Comparison of ENCODE assay signal across 8 cellular contexts in genomic region chr15:59247364-59247763, GRCh38. TPM values are rescaled to one million over a fixed set of nuclear protein-coding genes. Genes with fewer than 3 reads are reported as not detected.
DNase-seq lines count a peak whose midpoint lies in the region; ATAC-seq and TF ChIP-seq lines count a peak whose summit lies in the region.

No MANE protein-coding gene starts in this region.

- H3K36me3 ChIP-seq in colonic mucosa: no peaks in the 10 kb centered on the region
- H3K36me3 ChIP-seq in right lobe of liver: no peaks in the 10 kb centered on the region

- no peaks in the 10 kb centered on the region for H3K9me3 ChIP-seq in colonic mucosa
- no peaks in the 10 kb centered on the region for H3K9me3 ChIP-seq in right lobe of liver

- peak; percentile 41 for TF ChIP-seq CTCF in colonic mucosa (IDR thresholded peaks at IDR 0.05)
- TF ChIP-seq CTCF in right lobe of liver (IDR thresholded peaks at IDR 0.05): peak; percentile 56 to 72 (median 69)

- no peak overlapping the region for H3K27ac ChIP-seq in colonic mucosa
- no peak overlapping the region for H3K27ac ChIP-seq in right lobe of liver

- intact Hi-C loops in colonic mucosa (cut with DNase I): loop anchor here (10.0 kb wide), 1 partner anchor 127 kb away; the partner anchor contains the start of gene MYO1E
- intact Hi-C loops in right lobe of liver (cut with DNase I): no loop called here

- H3K9ac ChIP-seq in colonic mucosa (ENCODE audit: low read depth in 2 of 2, low read length in 2 of 2): peak overlapping the region in 1 of 2 donors; percentile 32

- H3K27me3 ChIP-seq in colonic mucosa (no peaks in the 10 kb centered on the region), right lobe of liver (no peaks in the 10 kb centered on the region)

- ATAC-seq in activated CD4-positive, CD25-positive, alpha-beta regulatory T cell treated with anti-CD3 and anti-CD28 coated beads, Interleukin-2, amount 50 U/mL, for 24 hours: peak; percentile 24 to 31
- peak; percentile 83 to 94 (median 90) for ATAC-seq in right lobe of liver

- 17% methylated on average over 2 of the region's 2 CpGs for WGBS in right lobe of liver (ENCODE audit: insufficient coverage, low coverage, low lambda C conversion rate, missing lambda C conversion rate)

- TF ChIP-seq POLR2A in right lobe of liver (IDR thresholded peaks at IDR 0.05): no peak

- H3K4me3 ChIP-seq in colonic mucosa (no peak overlapping the region), right lobe of liver (no peak overlapping the region)

- H3K4me1 ChIP-seq in colonic mucosa (no peaks in the 10 kb centered on the region), right lobe of liver (peaks cover 0 to 12% (median 0%) of the 10 kb centered on the region in 4 donors)

- DNase-seq in NCI-H2196 (lab: John Stamatoyannopoulos, UW; ENCODE audit: unreplicated experiment) (peak; percentile 12), NCI-H2196 treated with DMSO at 0.1 percent for 48 hours (lab: John Stamatoyannopoulos, UW; ENCODE audit: unreplicated experiment) (no peak), NCI-H146 (lab: John Stamatoyannopoulos, UW) (peak; percentile 60), colonic mucosa (peak; percentile 72), right lobe of liver (peak in 2 of 3 donors; percentile 35 to 63), cerebellum (ENCODE audit: low spot score) (no peak)
- peak; percentile 4 to 22 for DNase-seq in stimulated activated CD8-positive, alpha-beta memory T cell treated with anti-CD3 and anti-CD28 coated beads, Interleukin-15, amount 100 ng/mL, for 4 hours (ENCODE audit: low read depth in 2 of 2)

RNA-seq across cellular contexts. Expression of gene LDHAL6B, which starts 40.7 kb away (rescaled TPM):
- not detected for total RNA-seq in colonic mucosa
- not detected for total RNA-seq in right lobe of liver
- not detected for total RNA-seq in cerebellum

Comparison
In these comparisons a context has a peak if more than half of its experiments do, and no peak if none do; other contexts are left out.
1. DNase-seq: peak in NCI-H2196 (single experiment), NCI-H146 (single experiment), colonic mucosa (single experiment), right lobe of liver (2 of 3) and stimulated activated CD8-positive, alpha-beta memory T cell treated with anti-CD3 and anti-CD28 coated beads, Interleukin-15, amount 100 ng/mL, for 4 hours (2 of 2); none in NCI-H2196 treated with DMSO at 0.1 percent for 48 hours (single experiment) and cerebellum (single experiment).